ENCODE assay signal across 23 cellular contexts in the genomic region with DNA sequence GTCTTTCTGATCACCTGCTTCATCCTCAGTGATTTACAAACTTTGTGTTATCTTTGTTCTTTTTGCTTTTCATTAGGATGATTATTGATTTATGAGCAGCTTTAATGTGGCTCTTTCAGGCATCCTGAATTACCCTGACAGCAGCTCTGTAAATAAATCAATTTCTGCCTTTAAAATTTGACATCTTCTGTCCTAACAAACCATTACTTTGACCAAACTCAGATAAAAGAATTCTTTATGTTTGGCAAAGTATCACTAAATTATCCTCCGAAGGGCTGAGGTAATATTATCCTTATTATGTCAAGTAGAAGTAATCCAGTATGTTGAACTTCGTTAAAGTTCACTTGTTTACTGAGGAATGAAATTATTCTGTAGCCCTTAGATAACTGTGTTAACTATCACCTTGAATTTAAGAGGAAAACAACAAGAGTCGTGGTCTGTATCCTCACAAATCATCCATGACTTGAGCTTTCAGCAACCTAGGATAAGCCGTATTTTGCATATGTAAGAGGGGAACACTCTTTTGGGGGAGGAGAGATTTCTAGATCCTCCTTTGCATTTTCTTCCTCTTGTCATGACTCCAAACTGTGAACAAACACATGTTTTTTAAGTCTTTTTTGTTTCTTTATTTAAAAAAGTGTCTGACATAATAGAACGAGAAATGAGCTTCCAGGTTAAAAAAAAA.
"Had no signal": no experiment of that assay in that cellular context is flagged by ENCODE, and none has a peak within 500 bp of the region (broad histone marks: within the 10 kb centered on the region; RNA-seq: fewer than 3 reads in every experiment).

No MANE protein-coding gene starts in this region.

- H2AFZ ChIP-seq: hepatocyte had no signal

- FAIRE-seq: kidney had no signal

- H3K4me3 ChIP-seq: body of pancreas, colonic mucosa, gastrocnemius medialis, hepatocyte, spleen, testis, transverse colon had no signal

- H3K36me3 Mint-ChIP-seq: activated naive CD8-positive, alpha-beta T cell; immature natural killer cell; naive thymus-derived CD8-positive, alpha-beta T cell had no signal

- H3K79me2 ChIP-seq: hepatocyte had no signal

- H3K27me3 ChIP-seq: body of pancreas, colonic mucosa, gastrocnemius medialis, spleen, testis, transverse colon had no signal

- H3K9me3 Mint-ChIP-seq: activated T-cell treated with anti-CD3 and anti-CD28 coated beads, Interleukin-2, amount 50 U/mL, for 72 hours had no signal

- H3K4me1 Mint-ChIP-seq: immature natural killer cell; naive thymus-derived CD8-positive, alpha-beta T cell had no signal

- H3K27me3 Mint-ChIP-seq: activated naive CD8-positive, alpha-beta T cell had no signal

- H3K4me3 Mint-ChIP-seq: activated naive CD8-positive, alpha-beta T cell; activated T-cell treated with anti-CD3 and anti-CD28 coated beads, Interleukin-2, amount 50 U/mL, for 72 hours; immature natural killer cell; naive thymus-derived CD8-positive, alpha-beta T cell had no signal

- H3K4me1 ChIP-seq: body of pancreas, colonic mucosa, spleen, testis, transverse colon had no signal

- DNase-seq: activated CD4-positive, alpha-beta T cell treated with anti-CD3 and anti-CD28 coated beads for 4 hours; activated CD4-positive, alpha-beta T cell treated with anti-CD3 and anti-CD28 coated beads, Interleukin-2, amount 50 U/mL, for 4 hours; activated naive CD4-positive, alpha-beta T cell; activated T-cell treated with anti-CD3 and anti-CD28 coated beads for 4 hours; activated T-cell treated with anti-CD3 and anti-CD28 coated beads, Interleukin-2, amount 50 U/mL, for 72 hours; anterior cingulate cortex; body of pancreas; colonic mucosa; effector CD8-positive, alpha-beta T cell; erythroblast; gastrocnemius medialis; glutamatergic neuron; immature natural killer cell; kidney; left colon; naive thymus-derived CD8-positive, alpha-beta T cell; right cardiac atrium; spleen; stimulated activated naive CD8-positive, alpha-beta T cell treated with anti-CD3 and anti-CD28 coated beads, Interleukin-15, Interleukin-2, amounts not matched to agents 100 U/mL and 50 U/mL, for 24 hours; testis; transverse colon had no signal

- H3K27ac ChIP-seq: body of pancreas, colonic mucosa, gastrocnemius medialis, hepatocyte, spleen, testis, transverse colon had no signal

- ATAC-seq: activated T-cell treated with anti-CD3 and anti-CD28 coated beads, Interleukin-2, amount 50 U/mL, for 72 hours; body of pancreas; gastrocnemius medialis; left colon; naive thymus-derived CD8-positive, alpha-beta T cell; right cardiac atrium; stimulated activated naive CD8-positive, alpha-beta T cell treated with anti-CD3 and anti-CD28 coated beads, Interleukin-15, Interleukin-2, amounts not matched to agents 100 U/mL and 50 U/mL, for 24 hours had no signal

- H3K27ac Mint-ChIP-seq: activated naive CD8-positive, alpha-beta T cell; activated T-cell treated with anti-CD3 and anti-CD28 coated beads, Interleukin-2, amount 50 U/mL, for 72 hours; immature natural killer cell; naive thymus-derived CD8-positive, alpha-beta T cell had no signal

- H3K36me3 ChIP-seq: colonic mucosa, gastrocnemius medialis, spleen, transverse colon had no signal

- H3K9me3 ChIP-seq: body of pancreas, colonic mucosa, gastrocnemius medialis, spleen, testis, transverse colon had no signal

- H3K4me2 ChIP-seq: hepatocyte had no signal
